ENCODE assay signal across 22 cellular contexts in genomic region chr15:69530234-69530633, GRCh38.
"Had no signal": no experiment of that assay in that cellular context is flagged by ENCODE, and none has a peak within 500 bp of the region (broad histone marks: within the 10 kb centered on the region; RNA-seq: fewer than 3 reads in every experiment).

No MANE protein-coding gene starts in this region.

- H3K4me3 ChIP-seq: esophagus muscularis mucosa, hepatocyte, mucosa of descending colon, prostate gland, right atrium auricular region, tibial artery had no signal

- H3K27me3 ChIP-seq: right atrium auricular region, tibial artery had no signal

- FAIRE-seq: colon, frontal cortex had no signal

- H3K9me3 ChIP-seq: esophagus muscularis mucosa, mucosa of descending colon, prostate gland, right atrium auricular region had no signal

- H3K27ac ChIP-seq: esophagus muscularis mucosa, hepatocyte, prostate gland, right atrium auricular region, tibial artery had no signal

- H3K9me3 Mint-ChIP-seq: activated CD4-positive, alpha-beta memory T cell treated with anti-CD3 and anti-CD28 coated beads for 36 hours; central memory CD8-positive, alpha-beta T cell; immature natural killer cell; memory B cell; stimulated activated naive CD8-positive, alpha-beta T cell treated with anti-CD3 and anti-CD28 coated beads, Interleukin-15, Interleukin-2, amounts not matched to agents 100 ng/mL and 50 ng/mL, for 24 hours had no signal

- DNase-seq: activated CD4-positive, alpha-beta memory T cell treated with anti-CD3 and anti-CD28 coated beads for 36 hours; activated CD4-positive, alpha-beta T cell treated with anti-CD3 and anti-CD28 coated beads for 48 hours; activated effector memory CD4-positive, alpha-beta T cell treated with Interleukin-2 at 50 U/mL for 16 hours; activated naive CD4-positive, alpha-beta T cell treated with anti-CD3 and anti-CD28 coated beads, Interleukin-2, amount 50 U/mL, for 16 hours; activated T-cell treated with anti-CD3 and anti-CD28 coated beads, Interleukin-2, amount 50 U/mL, for 48 hours; aorta; effector memory CD4-positive, alpha-beta T cell; glutamatergic neuron; immature natural killer cell; mucosa of descending colon; stimulated activated CD4-positive, alpha-beta T cell treated with anti-CD3 and anti-CD28 coated beads, Interleukin-4, amount 100 ng/mL, for 24 hours; substantia nigra had no signal

- H3K4me1 ChIP-seq: prostate gland, right atrium auricular region had no signal

- H2AFZ ChIP-seq: hepatocyte had no signal

- H3K36me3 Mint-ChIP-seq: activated CD4-positive, alpha-beta memory T cell treated with anti-CD3 and anti-CD28 coated beads for 36 hours; memory B cell had no signal

- ATAC-seq: mucosa of descending colon had no signal

- H3K27ac Mint-ChIP-seq: activated CD4-positive, alpha-beta memory T cell treated with anti-CD3 and anti-CD28 coated beads for 36 hours; memory B cell; stimulated activated naive CD8-positive, alpha-beta T cell treated with anti-CD3 and anti-CD28 coated beads, Interleukin-15, Interleukin-2, amounts not matched to agents 100 ng/mL and 50 ng/mL, for 24 hours had no signal

- H3K4me1 Mint-ChIP-seq: central memory CD8-positive, alpha-beta T cell; memory B cell had no signal

- H3K4me2 ChIP-seq: hepatocyte had no signal

- H3K79me2 ChIP-seq: hepatocyte had no signal

- H3K36me3 ChIP-seq: esophagus muscularis mucosa, prostate gland, right atrium auricular region, tibial artery had no signal

- H3K4me3 Mint-ChIP-seq: activated CD4-positive, alpha-beta memory T cell treated with anti-CD3 and anti-CD28 coated beads for 36 hours; central memory CD8-positive, alpha-beta T cell; immature natural killer cell; memory B cell; stimulated activated naive CD8-positive, alpha-beta T cell treated with anti-CD3 and anti-CD28 coated beads, Interleukin-15, Interleukin-2, amounts not matched to agents 100 ng/mL and 50 ng/mL, for 24 hours had no signal
